In the genomic region with DNA sequence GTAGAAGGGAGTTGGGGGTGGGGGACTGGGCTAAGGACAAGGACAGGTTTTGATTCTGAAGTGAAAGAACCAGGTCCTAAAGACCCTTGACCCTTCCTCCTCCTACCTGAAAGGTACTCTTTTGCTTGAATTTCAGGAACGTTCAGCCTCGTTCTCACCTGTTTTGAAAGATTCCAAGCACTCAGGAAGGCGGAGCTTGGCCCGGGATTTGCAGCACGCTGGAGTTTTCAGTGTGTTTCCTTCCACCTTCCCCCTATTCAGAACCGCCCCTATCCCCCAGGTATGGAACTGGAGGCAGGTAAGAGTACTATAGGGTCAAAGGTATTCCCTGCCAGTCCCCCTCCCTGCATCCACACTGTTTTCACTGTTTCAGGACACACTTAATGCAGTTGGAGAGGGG, we compare ENCODE assay signal across 15 cellular contexts. TPM values are rescaled to one million over a fixed set of nuclear protein-coding genes. Genes with fewer than 3 reads are reported as not detected.
DNase-seq lines count a peak whose midpoint lies in the region; ATAC-seq, FAIRE-seq and TF ChIP-seq lines count a peak whose summit lies in the region.
"Had no signal": no experiment of that assay in that cellular context is flagged by ENCODE, and none has a peak within 500 bp of the region (broad histone marks: within the 10 kb centered on the region; RNA-seq: fewer than 3 reads in every experiment).

No MANE protein-coding gene starts in this region.

- H3K4me2 ChIP-seq in K562 (ENCODE audit: insufficient read depth, low read length), result no peak overlapping the region

- H3K4me3 ChIP-seq in breast epithelium (no peak overlapping the region), K562 (no peak overlapping the region)

- CTCF ChIA-PET in MCF 10A (lab: Yijun Ruan, JAX) (interaction anchor here (1.3 to 4.2 kb wide), 5 partner anchors 18 to 75 kb away, joined by 3 to 37 read pairs (median 6); no protein-coding TSS in a partner anchor), K562 (lab: Yijun Ruan, JAX; ENCODE audit: low intra/inter-chr PET ratio) (no interaction called here)

- H3K9me3 Mint-ChIP-seq in MCF 10A (ENCODE audit: unreplicated experiment), result no peaks in the 10 kb centered on the region
- no peaks in the 10 kb centered on the region for H3K9me3 Mint-ChIP-seq in type B pancreatic cell

- intact Hi-C loops in breast epithelium (cut with DNase I; ENCODE audit: low total_unique reads) (no loop called here), MCF 10A (cut with micrococcal nuclease) (no loop called here), K562 (cut with micrococcal nuclease) (no loop called here)

- H3K4me1 ChIP-seq in breast epithelium (peaks cover 6 to 8% of the 10 kb centered on the region in 2 donors), K562 (replicated peaks in 1 of 2; ENCODE audit: control insufficient read depth in 2 of 2, insufficient read depth in 2 of 2, low read length in 2 of 2) (peaks cover 22 to 31% of the 10 kb centered on the region in 2 experiments)

- no peak overlapping the region; a peak in 1 of 4 replicates for H3K9ac ChIP-seq in K562 (ENCODE audit: insufficient read depth in 1 of 2, low read depth in 2 of 2, low read length in 2 of 2)

- TF ChIP-seq EP300 in K562 (IDR thresholded peaks at IDR 0.05; ENCODE audit: low read length), result no peak

- 48% methylated on average over 6 of the region's 6 CpGs for WGBS in K562 (ENCODE audit: insufficient coverage, low coverage, missing lambda C conversion rate)

- no peaks in the 10 kb centered on the region for H3K9me3 ChIP-seq in breast epithelium
- H3K9me3 ChIP-seq in K562 (replicated peaks; ENCODE audit: control insufficient read depth, insufficient read depth, low read depth, low read length), result no peaks in the 10 kb centered on the region

- TF ChIP-seq CTCF in breast epithelium (IDR thresholded peaks at IDR 0.05), result no peak
- no peak for TF ChIP-seq CTCF in MCF 10A (IDR thresholded peaks at IDR 0.05; ENCODE audit: unreplicated experiment)
- TF ChIP-seq CTCF in K562 (IDR thresholded peaks at IDR 0.05 in 2 of 3, conservative IDR thresholded peaks at IDR 0.05 in 1 of 3; ENCODE audit: insufficient read depth in 2 of 3, low read depth in 1 of 3, low read length in 3 of 3), result no peak
- TF ChIP-seq CTCF in type B pancreatic cell (conservative IDR thresholded peaks at IDR 0.05), result no peak

- H3K79me2 ChIP-seq in K562 (ENCODE audit: control insufficient read depth, insufficient read depth, low read length), result peaks cover 12% of the 10 kb centered on the region

- H3K36me3 Mint-ChIP-seq in MCF 10A (ENCODE audit: insufficient read depth, unreplicated experiment), result peaks cover 52% of the 10 kb centered on the region
- H3K36me3 Mint-ChIP-seq in type B pancreatic cell, result peaks cover 15% of the 10 kb centered on the region

- no peak for TF ChIP-seq POLR2A in breast epithelium (IDR thresholded peaks at IDR 0.05)
- TF ChIP-seq POLR2A in K562 (conservative IDR thresholded peaks at IDR 0.05), result no peak

- POLR2A ChIA-PET in MCF 10A (lab: Yijun Ruan, JAX), result interaction anchor here (0.7 to 15.2 kb wide), 6 partner anchors 8 to 134 kb away, joined by 3 to 626 read pairs (median 5); partner anchors contain the start of genes EGR1 and ETF1
- POLR2A ChIA-PET in K562 (lab: Yijun Ruan, JAX), result interaction anchor here (1.0 to 2.6 kb wide), 5 partner anchors 9 to 71 kb away, joined by 4 to 17 read pairs (median 4); partner anchors contain the start of gene ETF1

- in situ Hi-C loops in K562 (cut with MboI), result no loop called here

- TF ChIP-seq RAD21 in K562 (CRISPR knock-in tag; conservative IDR thresholded peaks at IDR 0.05 in 1 of 2, IDR thresholded peaks at IDR 0.05 in 1 of 2), result no peak

- peaks cover 9% of the 10 kb centered on the region for H3K9me1 ChIP-seq in K562 (ENCODE audit: control insufficient read depth, insufficient read depth, low read length)

- H3K27ac ChIP-seq in breast epithelium, result peak overlapping the region; percentile 1 to 61
- H3K27ac ChIP-seq in K562 (ENCODE audit: extremely low read depth, low read depth, low read length), result no peak overlapping the region

- H2AFZ ChIP-seq in K562 (ENCODE audit: low read depth, low read length), result no peak overlapping the region

- no peak for ATAC-seq in K562
- peak; percentile 46 for ATAC-seq in left lobe of liver

- peaks cover 10% of the 10 kb centered on the region for H4K20me1 ChIP-seq in K562 (replicated peaks; ENCODE audit: control insufficient read depth, insufficient read depth, low read length)

- BruUV-seq in MCF 10A (replicated peaks; lab: Mats Ljungman, UMichigan), result no TSS peak
- BruUV-seq in K562 (replicated peaks; lab: Mats Ljungman, UMichigan), result no TSS peak

- H3K36me3 ChIP-seq in breast epithelium (no peaks in the 10 kb centered on the region), K562 (ENCODE audit: control insufficient read depth, insufficient read depth, low read length) (peaks cover 12% of the 10 kb centered on the region)

- FAIRE-seq in K562 (lab: Jason Lieb, UNC), result no peak
- FAIRE-seq: A204.1, GM12892 had no signal

- H3K27me3 ChIP-seq in breast epithelium (no peaks in the 10 kb centered on the region), K562 (ENCODE audit: control insufficient read depth in 2 of 2, insufficient read depth in 2 of 2, low read length in 2 of 2) (no peaks in the 10 kb centered on the region)

- H3K27me3 Mint-ChIP-seq in MCF 10A (ENCODE audit: insufficient read depth, unreplicated experiment) (peaks cover 11% of the 10 kb centered on the region), type B pancreatic cell (peaks cover 36% of the 10 kb centered on the region)

- no peak overlapping the region for H3K27ac Mint-ChIP-seq in MCF 10A (ENCODE audit: low read depth, unreplicated experiment)
- peak overlapping the region; percentile 83 for H3K27ac Mint-ChIP-seq in type B pancreatic cell

- H3K4me3 Mint-ChIP-seq in MCF 10A (ENCODE audit: unreplicated experiment) (no peak overlapping the region), type B pancreatic cell (peak overlapping the region; percentile 37)

- H3K4me1 Mint-ChIP-seq in MCF 10A (ENCODE audit: insufficient read depth, unreplicated experiment) (peaks cover 27% of the 10 kb centered on the region), type B pancreatic cell (ENCODE audit: unreplicated experiment) (peaks cover 14% of the 10 kb centered on the region)

- DNase-seq in breast epithelium (ENCODE audit: low spot score in 2 of 2) (no peak), MCF 10A (ENCODE audit: unreplicated experiment) (no peak), K562 (ENCODE audit: extremely low read depth in 1 of 4, low spot score in 3 of 4) (no peak), left lobe of liver (ENCODE audit: low spot score) (no peak), type B pancreatic cell (ENCODE audit: extremely low spot score, unreplicated experiment) (no peak), NCI-H774 (lab: John Stamatoyannopoulos, UW) (no peak), NCI-H226 (no peak)
- DNase-seq in stimulated activated CD4-positive, alpha-beta T cell treated with anti-CD3 and anti-CD28 coated beads, Interleukin-2, amount 100 ng/mL, for 48 hours, result no peak
- DNase-seq: C1 segment of cervical spinal cord, DMS 273 treated with DMSO at 0.1 percent for 48 hours, NCI-H1417, NCI-H187 treated with DMSO at 0.1 percent for 48 hours, NCI-H446 had no signal

RNA-seq across cellular contexts. Expression of gene EGR1, which starts 7.1 kb away (rescaled TPM):
- total RNA-seq in breast epithelium, result 10 to 100 TPM; 11.8 to 61.0 (median 18.4) TPM
- 92.3 and 189 TPM in 2 replicates for total RNA-seq in MCF 10A (2022)
- 105 and 112 TPM in 2 replicates for total RNA-seq in K562 (2011; cell fraction: chromatin; rRNA removed; ENCODE audit: low replicate concordance)
- 51.7 and 57.5 TPM in 2 replicates for total RNA-seq in K562 (2011; cell fraction: nucleolus; rRNA removed)
- total RNA-seq in K562 (2011; cell fraction: nucleoplasm; rRNA removed), result 70.1 and 77.6 TPM in 2 replicates
- 10.1 and 32.7 TPM in 2 replicates for total RNA-seq in K562 (2014; rRNA removed)
- 12.0 and 19.7 TPM in 2 replicates for total RNA-seq in K562 (2014; rRNA removed; fragmentation: Illumina TruSeq; extraction: Trizol)
- total RNA-seq in K562 (2015; rRNA removed; fragmentation: Illumina TruSeq; extraction: Trizol), result 1.3 and 1.7 TPM in 2 replicates
- total RNA-seq in K562 (2021), result 77.0 and 135 TPM in 2 replicates
- 9.0 and 12.2 TPM in 2 replicates for polyA plus RNA-seq in K562 (2011; rRNA removed)
- 10.0 and 22.8 TPM in 2 replicates for polyA plus RNA-seq in K562 (2011; cell fraction: cytosol; rRNA removed)
- polyA plus RNA-seq in K562 (2011; cell fraction: nucleus; rRNA removed), result 25.0 and 99.0 TPM in 2 replicates
- 195 and 197 TPM in 2 replicates for polyA plus RNA-seq in K562 (2012)
- polyA plus RNA-seq in K562 (2014; fragmentation: Illumina TruSeq; extraction: Trizol), result 78.6 and 132 TPM in 2 replicates
- 10 to 100 TPM; 21.5 to 43.6 TPM for polyA plus RNA-seq in K562 (2014; fragmentation: Nextera tagmentation; extraction: Ambion mirVana)
- polyA plus RNA-seq in K562 (2014; rRNA removed), result 54.7 and 102 TPM in 2 replicates
- 8.4 and 15.0 TPM in 2 replicates for polyA minus RNA-seq in K562 (2011; rRNA and poly(A)+ RNA removed)
- 36.2 and 53.5 TPM in 2 replicates for polyA minus RNA-seq in K562 (2011; cell fraction: cytosol; rRNA and poly(A)+ RNA removed)
- 13.7 and 30.8 TPM in 2 replicates for polyA minus RNA-seq in K562 (2011; cell fraction: nucleus; rRNA and poly(A)+ RNA removed)
- total RNA-seq in left lobe of liver, result 12.1 TPM
- 64.4 and 283 TPM in 2 replicates for total RNA-seq in type B pancreatic cell (ENCODE audit: low replicate concordance)

RNA-seq across cellular contexts. Expression of gene REEP2, which starts 33.5 kb away (rescaled TPM):
- total RNA-seq in breast epithelium (1 to 10 TPM in 1 of 3 donors, under 1 TPM in 2; 0.88 to 2.7 (median 0.98) TPM), MCF 10A (2022) (0.77 and 0.81 TPM in 2 replicates), K562 (2014; rRNA removed) (0.09 and 0.49 TPM in 2 replicates), K562 (2014; rRNA removed; fragmentation: Illumina TruSeq; extraction: Trizol) (0.11 TPM in 1 of 2 replicates, not detected in the other), K562 (2015; rRNA removed; fragmentation: Illumina TruSeq; extraction: Trizol) (0.26 and 0.29 TPM in 2 replicates), K562 (2021) (0.44 and 0.63 TPM in 2 replicates), left lobe of liver (not detected), type B pancreatic cell (ENCODE audit: low replicate concordance) (7.8 and 31.0 TPM in 2 replicates)
- 0.30 and 2.6 TPM in 2 replicates for total RNA-seq in K562 (2011; cell fraction: chromatin; rRNA removed; ENCODE audit: low replicate concordance)
- total RNA-seq in K562 (2011; cell fraction: nucleolus; rRNA removed), result 0.67 and 0.92 TPM in 2 replicates
- total RNA-seq in K562 (2011; cell fraction: nucleoplasm; rRNA removed), result 0.76 and 1.8 TPM in 2 replicates
- polyA plus RNA-seq in K562 (2011; rRNA removed) (0.69 and 1.1 TPM in 2 replicates), K562 (2014; fragmentation: Illumina TruSeq; extraction: Trizol) (0.13 and 0.54 TPM in 2 replicates), K562 (2014; fragmentation: Nextera tagmentation; extraction: Ambion mirVana) (under 1 TPM in 1 of 2 experiments, not detected in 1; 0.03 TPM), K562 (2014; rRNA removed) (0.05 and 0.32 TPM in 2 replicates)
- polyA plus RNA-seq in K562 (2011; cell fraction: cytosol; rRNA removed), result 1.3 and 1.6 TPM in 2 replicates
- polyA plus RNA-seq in K562 (2011; cell fraction: nucleus; rRNA removed), result 2.2 and 3.1 TPM in 2 replicates
- 0.42 TPM in 2 replicates for polyA plus RNA-seq in K562 (2012)
- polyA minus RNA-seq in K562 (2011; rRNA and poly(A)+ RNA removed), result 0.99 and 2.2 TPM in 2 replicates
- 0.95 TPM in 1 of 2 replicates, not detected in the other for polyA minus RNA-seq in K562 (2011; cell fraction: cytosol; rRNA and poly(A)+ RNA removed)
- 0.11 and 0.67 TPM in 2 replicates for polyA minus RNA-seq in K562 (2011; cell fraction: nucleus; rRNA and poly(A)+ RNA removed)
